12 cellular contexts compared by ENCODE assay signal in the genomic region with DNA sequence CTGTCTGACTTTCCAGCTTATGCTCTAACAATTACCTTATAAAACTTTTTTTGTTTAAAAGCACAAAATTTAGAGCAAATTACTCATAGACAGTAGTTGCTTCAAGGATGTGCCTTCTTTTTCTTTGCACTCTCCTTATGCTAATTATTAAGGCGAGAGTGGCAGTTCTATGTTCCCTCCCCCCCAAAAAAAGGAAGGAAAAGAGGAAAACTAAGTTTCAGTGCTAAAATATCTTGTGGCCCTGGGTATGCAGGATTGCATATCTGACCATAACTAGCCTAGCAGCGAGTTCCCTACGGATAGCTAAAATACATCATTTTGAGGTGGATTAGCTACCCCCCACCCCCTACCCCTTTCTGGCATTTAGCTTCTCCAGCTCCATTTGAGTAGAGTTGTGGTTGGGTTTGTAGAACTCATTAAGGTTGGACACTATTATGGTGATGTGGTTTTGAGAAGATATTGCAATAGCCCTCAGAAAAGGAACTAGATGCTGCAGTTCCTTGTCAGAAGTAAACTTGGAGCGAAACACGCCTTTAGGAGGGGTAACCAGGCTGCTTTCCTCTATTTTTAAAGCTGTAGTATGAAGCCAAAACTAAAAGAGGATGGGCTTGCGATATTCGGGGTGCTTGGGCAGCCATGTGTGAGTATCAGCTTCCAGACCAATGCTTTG.
DNase-seq lines count a peak whose midpoint lies in the region; ATAC-seq and TF ChIP-seq lines count a peak whose summit lies in the region.
"Had no signal": no experiment of that assay in that cellular context is flagged by ENCODE, and none has a peak within 500 bp of the region (broad histone marks: within the 10 kb centered on the region; RNA-seq: fewer than 3 reads in every experiment).

No MANE protein-coding gene starts in this region.

- H3K4me2 ChIP-seq in Loucy (ENCODE audit: low read depth, low read length, poor library complexity, severe bottlenecking) = peak overlapping the region; percentile 15

- no peaks in the 10 kb centered on the region for H3K79me2 ChIP-seq in Loucy (ENCODE audit: insufficient read depth, low read length)

- H3K4me1 ChIP-seq in Loucy (ENCODE audit: insufficient read depth, low read length, poor library complexity, severe bottlenecking) = peaks cover 12% of the 10 kb centered on the region
- peaks cover 0 to 3% (median 0%) of the 10 kb centered on the region in 4 donors for H3K4me1 ChIP-seq in Peyer's patch

- peaks cover 7% of the 10 kb centered on the region for H3K4me1 Mint-ChIP-seq in osteocyte (ENCODE audit: unreplicated experiment)

- H3K9ac ChIP-seq in Loucy (ENCODE audit: low read depth, low read length, poor library complexity, severe bottlenecking) = no peak overlapping the region

- H4K20me1 ChIP-seq in Loucy (ENCODE audit: insufficient read depth, low read length, poor library complexity, severe bottlenecking) = no peaks in the 10 kb centered on the region

- no peak overlapping the region for H3K4me3 Mint-ChIP-seq in osteocyte (ENCODE audit: unreplicated experiment)

- H3K27me3 ChIP-seq in Loucy (ENCODE audit: insufficient read depth, low read length, poor library complexity, severe bottlenecking) = no peaks in the 10 kb centered on the region
- H3K27me3 ChIP-seq in Peyer's patch = no peaks in the 10 kb centered on the region

- peaks cover 22% of the 10 kb centered on the region for H3K36me3 Mint-ChIP-seq in osteocyte (ENCODE audit: unreplicated experiment)

- no peaks in the 10 kb centered on the region for H3K9me3 Mint-ChIP-seq in osteocyte (ENCODE audit: unreplicated experiment)

- peaks cover 5% of the 10 kb centered on the region; the same call in 1 of the 2 replicates for H3K36me3 ChIP-seq in Loucy (ENCODE audit: insufficient read depth, low read length)
- peaks cover 0 to 3% (median 0%) of the 10 kb centered on the region in 3 donors for H3K36me3 ChIP-seq in Peyer's patch

- peak; percentile 52 for ATAC-seq in GM21515 (IDR thresholded peaks at IDR 0.05; ENCODE audit: unreplicated experiment)
- no peak for ATAC-seq in HG03457 (IDR thresholded peaks at IDR 0.05; ENCODE audit: unreplicated experiment)

- H3K27me3 Mint-ChIP-seq in osteocyte (ENCODE audit: unreplicated experiment) = no peaks in the 10 kb centered on the region

- no peak overlapping the region for H3K27ac Mint-ChIP-seq in osteocyte (ENCODE audit: unreplicated experiment)

- TF ChIP-seq POLR2A in Peyer's patch (IDR thresholded peaks at IDR 0.05) = no peak

- H3K9me3 ChIP-seq in Loucy (ENCODE audit: insufficient read depth, low read depth, low read length) (no peaks in the 10 kb centered on the region), Peyer's patch (no peaks in the 10 kb centered on the region)

- no peak overlapping the region for H2AFZ ChIP-seq in Loucy (ENCODE audit: low read length)

- DNase-seq in GM10266 (ENCODE audit: extremely low spot score) (peak; percentile 10), hippocampal formation (lab: John Stamatoyannopoulos, UW) (peak; percentile 22 to 38), Peyer's patch (no peak), osteocyte (ENCODE audit: extremely low spot score, unreplicated experiment) (no peak)
- no peak for DNase-seq in activated effector memory CD4-positive, alpha-beta T cell treated with anti-CD3 and anti-CD28 coated beads, Interleukin-2, amount 50 U/mL, for 16 hours
- DNase-seq: activated naive CD4-positive, alpha-beta T cell treated with anti-CD3 and anti-CD28 coated beads, Interleukin-2, amount 50 U/mL, for 16 hours; DMS 273 treated with DMSO at 0.1 percent for 48 hours; erythroblast; H7 had no signal

- peak overlapping the region in 1 of 4 donors; percentile 2 for H3K27ac ChIP-seq in Peyer's patch

- peaks cover 5% of the 10 kb centered on the region; the same call in 1 of the 2 replicates for H3F3A ChIP-seq in Loucy (ENCODE audit: low read depth)

- H3K9me2 ChIP-seq in Loucy (replicated peaks; ENCODE audit: low read depth, low read length) = no peaks in the 10 kb centered on the region

- H3K4me3 ChIP-seq in Loucy (ENCODE audit: low read length, poor library complexity, severe bottlenecking) (no peak overlapping the region), Peyer's patch (no peak overlapping the region)

- no peak for TF ChIP-seq CTCF in GM10266 (IDR thresholded peaks at IDR 0.05; ENCODE audit: control insufficient read depth, insufficient read depth, low read depth, missing control alignments)
- TF ChIP-seq CTCF in Loucy (conservative IDR thresholded peaks at IDR 0.05; ENCODE audit: low read length) = no peak
- TF ChIP-seq CTCF in Peyer's patch (IDR thresholded peaks at IDR 0.05) = no peak
- TF ChIP-seq CTCF in osteocyte (IDR thresholded peaks at IDR 0.05) = no peak

Comparison
In these comparisons a context has a peak if more than half of its experiments do, and no peak if none do; other contexts are left out.
1. DNase-seq: peak in GM10266 (single experiment) and hippocampal formation (2 of 2); none in Peyer's patch (0 of 3), osteocyte (single experiment) and activated effector memory CD4-positive, alpha-beta T cell treated with anti-CD3 and anti-CD28 coated beads, Interleukin-2, amount 50 U/mL, for 16 hours (single experiment).